In the genomic region with DNA sequence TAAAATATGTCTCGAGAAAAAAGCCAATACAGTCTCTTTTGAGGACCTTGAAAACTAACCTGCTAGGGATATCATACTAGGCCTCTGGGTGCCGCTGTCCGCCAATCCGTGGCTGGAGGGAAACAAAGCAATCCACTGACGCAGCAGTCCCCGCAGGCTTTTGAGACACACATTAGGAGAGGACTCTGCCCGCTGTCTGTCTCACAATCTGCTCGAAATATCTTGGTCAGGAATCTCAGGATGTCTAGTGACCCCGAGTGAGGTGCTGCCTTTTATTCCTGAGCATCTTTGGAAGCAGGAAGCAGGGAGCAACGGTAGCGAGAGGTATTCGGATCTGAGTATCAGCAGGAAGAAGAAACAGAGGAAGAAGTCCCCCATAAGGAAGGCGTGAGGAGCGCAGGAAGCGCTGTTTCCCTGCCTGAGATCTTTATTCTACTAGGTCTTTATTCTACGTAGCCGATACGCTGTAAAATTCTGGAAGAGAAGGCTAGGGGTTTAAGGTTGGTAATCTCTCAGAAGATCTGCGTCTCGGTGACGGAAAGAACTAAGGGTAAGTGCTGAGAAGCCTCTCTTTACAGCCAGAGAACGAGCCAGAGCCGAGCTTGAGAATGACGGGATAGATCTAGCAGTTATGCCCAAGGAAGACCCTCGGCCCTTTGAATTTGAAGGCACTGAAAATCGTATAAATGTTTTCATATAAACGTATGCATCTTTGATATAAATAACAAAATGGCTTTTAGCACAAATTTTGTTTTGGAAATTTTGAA, we compare ENCODE assay signal across 8 cellular contexts. TPM values are rescaled to one million over a fixed set of nuclear protein-coding genes. Genes with fewer than 3 reads are reported as not detected.
DNase-seq lines count a peak whose midpoint lies in the region; ATAC-seq and TF ChIP-seq lines count a peak whose summit lies in the region.

No MANE protein-coding gene starts in this region.

- peak; percentile 93 for ATAC-seq in CD4-positive, alpha-beta T cell (ENCODE audit: poor library complexity)
- ATAC-seq in GM21515 (IDR thresholded peaks at IDR 0.05; ENCODE audit: unreplicated experiment) = peak; percentile 92
- peak; percentile 89 for ATAC-seq in central memory CD8-positive, alpha-beta T cell (replicated peaks; ENCODE audit: extremely low read depth, poor library complexity, severe bottlenecking)

- H3K36me3 Mint-ChIP-seq in CD4-positive, alpha-beta T cell (ENCODE audit: low read depth) = peaks cover 53% of the 10 kb centered on the region
- H3K36me3 Mint-ChIP-seq in central memory CD8-positive, alpha-beta T cell (ENCODE audit: insufficient read depth) = peaks cover 5% of the 10 kb centered on the region

- peaks cover 8% of the 10 kb centered on the region for H3K9me3 Mint-ChIP-seq in CD4-positive, alpha-beta T cell
- H3K9me3 Mint-ChIP-seq in central memory CD8-positive, alpha-beta T cell = no peaks in the 10 kb centered on the region

- peaks cover 53% of the 10 kb centered on the region for H3K27me3 Mint-ChIP-seq in CD4-positive, alpha-beta T cell
- H3K27me3 Mint-ChIP-seq in central memory CD8-positive, alpha-beta T cell = peaks cover 36% of the 10 kb centered on the region

- H3K27me3 ChIP-seq in CD4-positive, alpha-beta T cell (ENCODE audit: control insufficient read depth, insufficient read depth, low read length) = peaks cover 18% of the 10 kb centered on the region

- H3K27ac ChIP-seq in CD4-positive, alpha-beta T cell (ENCODE audit: low read depth, low read length) = no peak overlapping the region

- POLR2A ChIA-PET in CD4-positive, alpha-beta T cell (lab: Charles Lee) = interaction anchor here (1.4 to 1.6 kb wide), 2 partner anchors 238 kb away, joined by 3 to 5 read pairs; no protein-coding TSS in a partner anchor

- CTCF ChIA-PET in CD4-positive, alpha-beta T cell (lab: Charles Lee) = interaction anchor here (0.7 to 8.1 kb wide), 4 partner anchors 187 to 238 kb away, joined by 5 to 40 read pairs (median 5); no protein-coding TSS in a partner anchor

- H3K9me3 ChIP-seq in CD4-positive, alpha-beta T cell (ENCODE audit: control insufficient read depth, low read length) = peaks cover 43% of the 10 kb centered on the region

- H3K4me3 Mint-ChIP-seq in CD4-positive, alpha-beta T cell = peak overlapping the region; percentile 92
- H3K4me3 Mint-ChIP-seq in central memory CD8-positive, alpha-beta T cell = peak overlapping the region; percentile 87

- intact Hi-C loops in CD4-positive, alpha-beta T cell (cut with DNase I, micrococcal nuclease) = loop anchor here (1.0 to 10.0 kb wide), 5 partner anchors 89 to 769 kb away; partner anchors contain the start of genes PCDHGA10 (in 1 of the 2) and PCDHGB7 (in 1 of the 2)

- TF ChIP-seq CTCF in CD4-positive, alpha-beta T cell (IDR thresholded peaks at IDR 0.05) = peak; percentile 58
- TF ChIP-seq CTCF in LNCaP clone FGC (IDR thresholded peaks at IDR 0.05; ENCODE audit: control insufficient read depth, extremely low read depth, insufficient read depth) = peak; percentile 77

- H3K4me1 Mint-ChIP-seq in CD4-positive, alpha-beta T cell (ENCODE audit: low read depth) = peaks cover 11% of the 10 kb centered on the region
- peaks cover 8% of the 10 kb centered on the region for H3K4me1 Mint-ChIP-seq in central memory CD8-positive, alpha-beta T cell

- H3K27ac Mint-ChIP-seq in CD4-positive, alpha-beta T cell = peak overlapping the region; percentile 74
- peak overlapping the region; percentile 91 for H3K27ac Mint-ChIP-seq in central memory CD8-positive, alpha-beta T cell (ENCODE audit: low read depth)

- DNase-seq in CD4-positive, alpha-beta T cell = peak; percentile 51 to 70 (median 58)
- DNase-seq in LNCaP clone FGC (ENCODE audit: low read depth) (peak; percentile 46), kidney tubule cell (ENCODE audit: low spot score) (peak; percentile 77), Kasumi-1 (lab: John Stamatoyannopoulos, UW) (no peak)
- DNase-seq in activated CD4-positive, CD25-positive, alpha-beta regulatory T cell (lab: John Stamatoyannopoulos, UW) = peak; percentile 9 to 45 (median 33)
- DNase-seq in central memory CD8-positive, alpha-beta T cell (ENCODE audit: low spot score in 2 of 2) = peak; percentile 28 to 49
- peak; percentile 72 for DNase-seq in stimulated activated CD4-positive, alpha-beta T cell treated with anti-CD3 and anti-CD28 coated beads, Interleukin-4, amount 100 ng/mL, for 24 hours

- peak overlapping the region; percentile 49 for H3K4me3 ChIP-seq in LNCaP clone FGC (ENCODE audit: low read depth, low read length)

RNA-seq across cellular contexts. Expression of gene PCDHGA1, which starts 4.0 kb away (rescaled TPM):
- not detected for total RNA-seq in CD4-positive, alpha-beta T cell

RNA-seq across cellular contexts. Expression of gene TAF7, which starts 5.7 kb away (rescaled TPM):
- total RNA-seq in CD4-positive, alpha-beta T cell = 10 to 100 TPM; 80.5 TPM

RNA-seq across cellular contexts. Expression of gene PCDHGA2, which starts 12.3 kb away (rescaled TPM):
- total RNA-seq in CD4-positive, alpha-beta T cell = not detected

RNA-seq across cellular contexts. Expression of gene PCDHGA3, which starts 17.4 kb away (rescaled TPM):
- not detected for total RNA-seq in CD4-positive, alpha-beta T cell

RNA-seq across cellular contexts. Expression of gene SLC25A2, which starts 22.4 kb away (rescaled TPM):
- total RNA-seq in CD4-positive, alpha-beta T cell = under 1 TPM in 1 of 2 experiments, not detected in 1; 0.22 TPM

Comparison
In these comparisons a context has a peak if more than half of its experiments do, and no peak if none do; other contexts are left out.
1. DNase-seq: peak in CD4-positive, alpha-beta T cell (10 of 10), LNCaP clone FGC (single experiment), activated CD4-positive, CD25-positive, alpha-beta regulatory T cell (4 of 4), central memory CD8-positive, alpha-beta T cell (2 of 2), kidney tubule cell (single experiment) and stimulated activated CD4-positive, alpha-beta T cell treated with anti-CD3 and anti-CD28 coated beads, Interleukin-4, amount 100 ng/mL, for 24 hours (single experiment); none in Kasumi-1 (0 of 2).
2. Peak in every context shown above with its lines, with median percentiles within 50 percentile points of each other: ATAC-seq.